In the genomic region with DNA sequence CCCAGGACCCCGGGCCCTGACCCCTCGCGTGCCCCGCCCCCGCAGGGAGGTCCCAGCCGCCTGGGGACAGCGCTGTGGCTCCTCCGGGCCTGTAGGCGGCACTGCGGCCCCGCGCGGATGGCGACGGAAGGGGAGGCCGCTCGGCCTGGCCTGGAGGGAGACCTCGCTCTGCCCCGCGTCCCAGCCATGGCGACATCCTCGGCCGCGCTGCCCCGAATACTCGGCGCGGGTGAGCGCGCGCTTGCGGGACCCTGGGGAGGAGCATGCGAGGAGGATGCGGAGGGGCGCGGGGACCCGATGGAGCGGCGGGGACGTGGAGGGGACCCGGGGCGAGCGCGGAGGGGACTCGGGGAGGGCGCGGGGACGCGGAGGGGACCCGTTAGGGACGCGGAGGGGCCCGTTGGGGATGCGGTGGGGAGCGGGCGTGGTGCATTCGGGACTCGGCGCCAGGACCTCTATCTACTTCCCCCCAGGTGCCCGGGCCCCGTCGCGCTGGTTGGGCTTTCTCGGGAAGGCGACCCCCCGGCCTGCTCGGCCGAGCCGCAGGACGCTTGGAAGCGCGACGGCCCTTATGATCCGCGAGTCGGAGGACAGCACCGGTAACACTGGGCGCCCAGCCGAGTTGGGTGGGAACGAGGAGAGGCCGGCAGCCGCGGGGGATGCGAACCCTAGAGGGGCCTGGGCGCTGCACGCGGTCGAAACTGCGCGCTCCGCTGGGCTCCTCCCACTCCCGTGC, we compare ENCODE assay signal across 8 cellular contexts. TPM values are rescaled to one million over a fixed set of nuclear protein-coding genes. Genes with fewer than 3 reads are reported as not detected.
DNase-seq lines count a peak whose midpoint lies in the region; ATAC-seq, FAIRE-seq and TF ChIP-seq lines count a peak whose summit lies in the region.

Gene MRPS2, plus strand, starts transcription at position 158 of the 736 bp plus-strand sequence. Its CDS starts 29 bp downstream, at position 187.

- H2AFZ ChIP-seq in HepG2 (ENCODE audit: low read length) = no peak within 1 kb of the TSS

- CTCF ChIA-PET in activated CD4-positive, alpha-beta T cell treated with anti-CD3 and anti-CD28 coated beads, Interleukin-2, amount 10 ng/mL, durations not matched to agents 7 days and 5 days (lab: Charles Lee) = interaction anchor here (0.7 to 1.0 kb wide), 2 partner anchors 10 to 20 kb away, joined by 3 read pairs; no protein-coding TSS in a partner anchor
- CTCF ChIA-PET in HepG2 (lab: Yijun Ruan, JAX; ENCODE audit: low intra/inter-chr PET ratio, low total read pairs) = no interaction called here

- H3K36me3 ChIP-seq in HepG2 (replicated peaks in 1 of 2; ENCODE audit: control insufficient read depth in 1 of 2, insufficient read depth in 2 of 2, low read length in 2 of 2) = peaks cover 13 to 26% of the 10 kb centered on the region in 2 experiments

- H3K27me3 ChIP-seq in HepG2 (ENCODE audit: control insufficient read depth in 1 of 2, insufficient read depth in 2 of 2, low read length in 2 of 2) = no peaks in the 10 kb centered on the region

- peaks cover 24% of the 10 kb centered on the region for H3K4me1 ChIP-seq in HepG2 (ENCODE audit: insufficient read depth, low read length)

- peak within 1 kb of the TSS; percentile 91 for H3K4me3 Mint-ChIP-seq in activated CD4-positive, alpha-beta T cell treated with anti-CD3 and anti-CD28 coated beads, Interleukin-2, amount 10 ng/mL, durations not matched to agents 7 days and 5 days

- H3K27ac Mint-ChIP-seq in activated CD4-positive, alpha-beta T cell treated with anti-CD3 and anti-CD28 coated beads, Interleukin-2, amount 10 ng/mL, durations not matched to agents 7 days and 5 days = peak within 1 kb of the TSS; percentile 93

- peak within 1 kb of the TSS; percentile 89 for H3K9ac ChIP-seq in HepG2 (ENCODE audit: insufficient read depth, low read depth, low read length)

- H3K4me1 Mint-ChIP-seq in activated CD4-positive, alpha-beta T cell treated with anti-CD3 and anti-CD28 coated beads, Interleukin-2, amount 10 ng/mL, durations not matched to agents 7 days and 5 days = peaks cover 22% of the 10 kb centered on the region

- peak in 1 of 2 experiments; percentile 2; a peak in 2 of 4 replicates for TF ChIP-seq POLR2A in HepG2 (IDR thresholded peaks at IDR 0.05; ENCODE audit: insufficient read depth in 1 of 2, low read depth in 2 of 2, low read length in 2 of 2)

- ATAC-seq in GM18520 (IDR thresholded peaks at IDR 0.05; ENCODE audit: unreplicated experiment) (peak; percentile 86), HG03103 (IDR thresholded peaks at IDR 0.05; ENCODE audit: low read depth, unreplicated experiment) (peak; percentile 73), HepG2 (peak; percentile 92)

- intact Hi-C loops in HepG2 (cut with micrococcal nuclease; ENCODE audit: unreplicated experiment) = loop anchor here (2.0 kb wide), 1 partner anchor 20 kb away; no protein-coding TSS in a partner anchor

- H3K27ac ChIP-seq in HepG2 (ENCODE audit: extremely low read length, insufficient read depth, low read length) = peak within 1 kb of the TSS; percentile 67

- BruUV-seq in HepG2 (replicated peaks; lab: Mats Ljungman, UMichigan) = no TSS peak

- 5% methylated on average over 4 of the region's 92 CpGs for WGBS in HepG2 (ENCODE audit: low lambda C conversion rate)

- no peaks in the 10 kb centered on the region for H3K27me3 Mint-ChIP-seq in activated CD4-positive, alpha-beta T cell treated with anti-CD3 and anti-CD28 coated beads, Interleukin-2, amount 10 ng/mL, durations not matched to agents 7 days and 5 days

- TF ChIP-seq CTCF in HepG2 (CRISPR knock-in tag; IDR thresholded peaks at IDR 0.05) = peak; percentile 96

- H3K4me3 ChIP-seq in HepG2 (replicated peaks in 1 of 3; ENCODE audit: insufficient read depth in 1 of 3, low read depth in 2 of 3, low read length in 3 of 3) = peak within 1 kb of the TSS; percentile 80 to 96 (median 92)

- in situ Hi-C loops in ACHN (cut with HindIII; ENCODE audit: low pct_ligation_motif_present, low pct_unique_long_range_greater_than_20kb, low sequenced_read_pairs) (no loop called here), HepG2 (cut with HindIII; ENCODE audit: extremely low pct_ligation_motif_present, low pct_unique_long_range_greater_than_20kb) (no loop called here)

- H3K4me2 ChIP-seq in HepG2 (ENCODE audit: low read depth, low read length) = peak within 1 kb of the TSS; percentile 99

- peak; percentile 60 for FAIRE-seq in HepG2 (lab: Jason Lieb, UNC)

- no peaks in the 10 kb centered on the region for H3K9me3 Mint-ChIP-seq in activated CD4-positive, alpha-beta T cell treated with anti-CD3 and anti-CD28 coated beads, Interleukin-2, amount 10 ng/mL, durations not matched to agents 7 days and 5 days

- H3K79me2 ChIP-seq in HepG2 (ENCODE audit: insufficient read depth, low read length) = peaks cover 10% of the 10 kb centered on the region

- H3K36me3 Mint-ChIP-seq in activated CD4-positive, alpha-beta T cell treated with anti-CD3 and anti-CD28 coated beads, Interleukin-2, amount 10 ng/mL, durations not matched to agents 7 days and 5 days (ENCODE audit: low read depth) = peaks cover 17% of the 10 kb centered on the region

- POLR2A ChIA-PET in activated CD4-positive, alpha-beta T cell treated with anti-CD3 and anti-CD28 coated beads, Interleukin-2, amount 10 ng/mL, durations not matched to agents 7 days and 5 days (lab: Charles Lee) = no interaction called here
- POLR2A ChIA-PET in HepG2 (lab: Yijun Ruan, JAX) = interaction anchor here (1.1 to 2.3 kb wide), 2 partner anchors 10 to 20 kb away, joined by 6 to 12 read pairs; no protein-coding TSS in a partner anchor

- peak; percentile 58 for TF ChIP-seq RAD21 in HepG2 (CRISPR knock-in tag; IDR thresholded peaks at IDR 0.05)

- DNase-seq in ACHN (peak; percentile 86), NCI-H446 (lab: John Stamatoyannopoulos, UW) (peak; percentile 58 to 69), dedifferentiated amniotic fluid mesenchymal stem cell (ENCODE audit: extremely low spot score) (peak; percentile 67), HepG2 (ENCODE audit: low spot score) (peak; percentile 78)
- DNase-seq in activated CD4-positive, alpha-beta T cell treated with anti-CD3 and anti-CD28 coated beads, Interleukin-2, amount 10 ng/mL, durations not matched to agents 7 days and 5 days = peak; percentile 85
- peak; percentile 76 to 82 for DNase-seq in stimulated activated CD4-positive, alpha-beta T cell treated with anti-CD3 and anti-CD28 coated beads, Interleukin-2, amount 100 ng/mL, for 48 hours

- peaks cover 16% of the 10 kb centered on the region for H4K20me1 ChIP-seq in HepG2 (ENCODE audit: insufficient read depth, low read length)

- H3K9me3 ChIP-seq in HepG2 (ENCODE audit: low read length) = no peaks in the 10 kb centered on the region

- 0 out of 4 replicates have a peak, but pooled peaks of 1 of the 2 experiments have one; percentile 14 for TF ChIP-seq EP300 in HepG2 (IDR thresholded peaks at IDR 0.05; ENCODE audit: low read depth in 2 of 2, low read length in 2 of 2)
- TF ChIP-seq EP300 in HepG2 (CRISPR knock-in tag; IDR thresholded peaks at IDR 0.05; ENCODE audit: borderline replicate concordance) = no peak

TF ChIP-seq in HepG2, 621 proteins besides CTCF, POLR2A, EP300 and RAD21 (continues in another document):
- TF ChIP-seq ZNF205 (CRISPR knock-in tag; IDR thresholded peaks at IDR 0.05) = no peak

RNA-seq across cellular contexts. Expression of gene MRPS2, which starts in this region (rescaled TPM):
- 10 to 100 TPM; 28.0 to 31.2 TPM for total RNA-seq in activated CD4-positive, alpha-beta T cell treated with anti-CD3 and anti-CD28 coated beads, Interleukin-2, amount 10 ng/mL, durations not matched to agents 7 days and 5 days
- total RNA-seq in HepG2 (2016; rRNA removed; fragmentation: Illumina TruSeq; extraction: Trizol) = 44.4 and 48.6 TPM in 2 replicates
- total RNA-seq in HepG2 (2016; cell fraction: cytosol; rRNA removed; fragmentation: Illumina TruSeq; extraction: Trizol; ENCODE audit: low read depth) = 19.9 and 20.2 TPM in 2 replicates
- 40.6 and 44.3 TPM in 2 replicates for total RNA-seq in HepG2 (2016; cell fraction: insoluble cytoplasmic fraction; rRNA removed; fragmentation: Illumina TruSeq; extraction: Trizol)
- total RNA-seq in HepG2 (2016; cell fraction: membrane; rRNA removed; fragmentation: Illumina TruSeq; extraction: Trizol) = 30.5 and 35.9 TPM in 2 replicates
- total RNA-seq in HepG2 (2016; cell fraction: nucleus; rRNA removed; fragmentation: Illumina TruSeq; extraction: Trizol) = 22.9 and 23.3 TPM in 2 replicates
- 86.7 and 98.3 TPM in 2 replicates for polyA plus RNA-seq in HepG2 (2011; rRNA removed)
- 166 and 225 TPM in 2 replicates for polyA plus RNA-seq in HepG2 (2011; cell fraction: cytosol; rRNA removed)
- 93.0 and 109 TPM in 2 replicates for polyA plus RNA-seq in HepG2 (2011; cell fraction: nucleus; rRNA removed)
- 38.2 and 39.9 TPM in 2 replicates for polyA plus RNA-seq in HepG2 (2012)
- polyA plus RNA-seq in HepG2 (2016; cell fraction: cytosol; fragmentation: Illumina TruSeq; extraction: Trizol; ENCODE audit: low read depth) = 37.0 and 38.5 TPM in 2 replicates
- polyA plus RNA-seq in HepG2 (2016; cell fraction: insoluble cytoplasmic fraction; fragmentation: Illumina TruSeq; extraction: Trizol; ENCODE audit: low read depth) = 94.0 and 109 TPM in 2 replicates
- polyA plus RNA-seq in HepG2 (2016; cell fraction: membrane; fragmentation: Illumina TruSeq; extraction: Trizol; ENCODE audit: low read depth) = 51.5 and 52.2 TPM in 2 replicates
- 74.0 and 74.3 TPM in 2 replicates for polyA plus RNA-seq in HepG2 (2016; cell fraction: nucleus; fragmentation: Illumina TruSeq; extraction: Trizol; ENCODE audit: insufficient read depth, low read depth)
- polyA minus RNA-seq in HepG2 (2011; rRNA and poly(A)+ RNA removed; ENCODE audit: low replicate concordance) = 204 and 352 TPM in 2 replicates
- polyA minus RNA-seq in HepG2 (2011; cell fraction: cytosol; rRNA and poly(A)+ RNA removed) = 57.7 TPM in 2 replicates
- 16.6 and 19.0 TPM in 2 replicates for polyA minus RNA-seq in HepG2 (2011; cell fraction: nucleus; rRNA and poly(A)+ RNA removed)

Comparison
In these comparisons a context has a peak if more than half of its experiments do, and no peak if none do; other contexts are left out.
1. Peak in every context shown above with its lines: DNase-seq, ATAC-seq, H3K4me3 ChIP-seq and H3K27ac ChIP-seq.